Comparison of ENCODE assay signal across 8 cellular contexts in genomic region chr5:133423618-133424282, GRCh38.
DNase-seq lines count a peak whose midpoint lies in the region; ATAC-seq and TF ChIP-seq lines count a peak whose summit lies in the region.

No MANE protein-coding gene starts in this region.

- H3K27ac Mint-ChIP-seq in Caco-2 (ENCODE audit: unreplicated experiment): no peak overlapping the region

- intact Hi-C loops in Caco-2 (cut with micrococcal nuclease; ENCODE audit: unreplicated experiment): loop anchor here (1.0 kb wide), 3 partner anchors 188 to 521 kb away; no protein-coding TSS in a partner anchor

- peak; percentile 58 for ATAC-seq in GM21381 (IDR thresholded peaks at IDR 0.05; ENCODE audit: unreplicated experiment)

- H3K4me1 ChIP-seq in Caco-2: 0 out of 2 replicates have a peak, but pooled peaks cover 6% of the 10 kb centered on the region

- BruUV-seq in Caco-2 (replicated peaks; lab: Mats Ljungman, UMichigan): no TSS peak

- POLR2A ChIA-PET in Caco-2 (lab: Charles Lee): no interaction called here

- H3K9me3 ChIP-seq in Caco-2: no peaks in the 10 kb centered on the region

- DNase-seq in Caco-2 (peak; percentile 73 to 87), Kasumi-1 (lab: John Stamatoyannopoulos, UW) (peak; percentile 32 to 47), cardiac fibroblast (ENCODE audit: low read depth in 2 of 2) (peak; percentile 45 to 51), left kidney (ENCODE audit: low read depth, low spot score) (peak; percentile 77), NCI-H128 (lab: John Stamatoyannopoulos, UW; ENCODE audit: unreplicated experiment) (no peak)
- DNase-seq in stimulated activated CD4-positive, alpha-beta T cell treated with anti-CD3 and anti-CD28 coated beads, TNF-alpha, amount 100 ng/mL, for 24 hours (ENCODE audit: low read depth in 3 of 3): peak; percentile 46 to 71 (median 49)

- H3K4me1 Mint-ChIP-seq in Caco-2 (ENCODE audit: low read depth, unreplicated experiment): peaks cover 9% of the 10 kb centered on the region

- peak; percentile 91 to 94 for TF ChIP-seq CTCF in Caco-2 (IDR thresholded peaks at IDR 0.05; ENCODE audit: insufficient read depth in 1 of 2, low read depth in 1 of 2, low read length in 1 of 2, severe bottlenecking in 1 of 2, unreplicated experiment in 1 of 2)
- peak; percentile 84 for TF ChIP-seq CTCF in WI38 (IDR thresholded peaks at IDR 0.05; ENCODE audit: low read depth, low read length)
- peak; percentile 91 for TF ChIP-seq CTCF in cardiac fibroblast (IDR thresholded peaks at IDR 0.05; ENCODE audit: low read depth, low read length)

- no peaks in the 10 kb centered on the region for H3K27me3 ChIP-seq in Caco-2 (replicated peaks; ENCODE audit: control insufficient read depth, insufficient read depth, low read length)

- H3K36me3 Mint-ChIP-seq in Caco-2 (ENCODE audit: insufficient read depth, unreplicated experiment): no peaks in the 10 kb centered on the region

- H3K27me3 Mint-ChIP-seq in Caco-2 (ENCODE audit: insufficient read depth, unreplicated experiment): peaks cover 8% of the 10 kb centered on the region

- H3K4me3 Mint-ChIP-seq in Caco-2 (ENCODE audit: unreplicated experiment): peak overlapping the region; percentile 17

- H3K4me3 ChIP-seq in Caco-2 (ENCODE audit: low read depth, low read length): no peak overlapping the region
- no peak overlapping the region for H3K4me3 ChIP-seq in WI38 (ENCODE audit: low read depth, low read length)
- H3K4me3 ChIP-seq in cardiac fibroblast (replicated peaks in 1 of 2; ENCODE audit: low read depth in 2 of 2, low read length in 2 of 2): no peak overlapping the region

- no peaks in the 10 kb centered on the region for H3K36me3 ChIP-seq in Caco-2 (ENCODE audit: control insufficient read depth, insufficient read depth, low read length)

- no peaks in the 10 kb centered on the region for H3K9me3 Mint-ChIP-seq in Caco-2 (ENCODE audit: unreplicated experiment)

- CTCF ChIA-PET in Caco-2 (lab: Charles Lee): interaction anchor here (0.6 to 1.7 kb wide), 23 partner anchors 9 to 552 kb away, joined by 3 to 17 read pairs (median 4); partner anchors contain the start of gene FSTL4
